Comparison of ENCODE assay signal across 24 cellular contexts in the genomic region with DNA sequence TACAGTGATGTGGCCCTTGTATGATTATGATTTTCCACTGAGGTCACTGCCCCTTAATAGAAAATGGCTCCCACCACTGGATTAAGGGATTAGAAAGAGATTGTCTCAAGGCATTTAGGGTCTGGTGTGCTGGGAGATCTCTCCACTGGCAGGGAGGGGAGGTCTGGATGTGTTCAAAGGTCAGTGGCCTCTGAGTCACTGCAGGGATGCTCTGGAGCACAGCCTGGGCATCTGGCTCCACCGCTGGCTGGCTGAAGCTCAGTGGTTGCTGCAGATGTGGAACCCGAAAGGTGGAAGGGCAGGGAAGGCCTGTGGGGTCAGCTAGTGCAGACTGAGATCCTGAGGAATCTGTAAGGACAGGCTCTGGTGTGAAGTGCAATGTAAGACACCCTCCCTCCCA. TPM values are rescaled to one million over a fixed set of nuclear protein-coding genes. Genes with fewer than 3 reads are reported as not detected.
"Had no signal": no experiment of that assay in that cellular context is flagged by ENCODE, and none has a peak within 500 bp of the region (broad histone marks: within the 10 kb centered on the region; RNA-seq: fewer than 3 reads in every experiment).

No MANE protein-coding gene starts in this region.

- H3K4me3 ChIP-seq: body of pancreas, esophagus muscularis mucosa, lung, transverse colon had no signal

- DNase-seq: activated CD4-positive, alpha-beta memory T cell treated with anti-CD3 and anti-CD28 coated beads for 36 hours; activated CD4-positive, alpha-beta T cell treated with anti-CD3 and anti-CD28 coated beads for 36 hours; activated gamma-delta T cell; activated T-cell treated with anti-CD3 and anti-CD28 coated beads, Interleukin-2, amount 50 U/mL, for 24 hours; amygdala; body of pancreas; caudate nucleus; cortex of kidney; effector CD4-positive, alpha-beta T cell; foreskin keratinocyte; head of caudate nucleus; immature natural killer cell; naive thymus-derived CD8-positive, alpha-beta T cell; retina; stimulated activated CD4-positive, alpha-beta T cell treated with anti-CD3 and anti-CD28 coated beads, Interleukin-4, amount 100 ng/mL, for 24 hours; stimulated activated naive CD4-positive, alpha-beta T cell; transverse colon had no signal

- H3K27ac ChIP-seq: body of pancreas, esophagus muscularis mucosa, foreskin keratinocyte, parathyroid adenoma, transverse colon had no signal

- H3K27me3 ChIP-seq: body of pancreas, transverse colon had no signal

- H3K27ac Mint-ChIP-seq: activated CD4-positive, alpha-beta memory T cell treated with anti-CD3 and anti-CD28 coated beads for 36 hours; activated CD4-positive, alpha-beta T cell treated with anti-CD3 and anti-CD28 coated beads for 36 hours; activated naive CD8-positive, alpha-beta T cell; activated T-cell treated with anti-CD3 and anti-CD28 coated beads, Interleukin-2, amount 50 U/mL, for 24 hours; immature natural killer cell; naive thymus-derived CD8-positive, alpha-beta T cell had no signal

- H3K4me1 ChIP-seq: body of pancreas, foreskin keratinocyte, parathyroid adenoma had no signal

- H3K9me3 Mint-ChIP-seq: activated CD4-positive, alpha-beta memory T cell treated with anti-CD3 and anti-CD28 coated beads for 36 hours; activated T-cell treated with anti-CD3 and anti-CD28 coated beads, Interleukin-2, amount 50 U/mL, for 24 hours; immature natural killer cell; naive thymus-derived CD8-positive, alpha-beta T cell had no signal

- H3K9me3 ChIP-seq: body of pancreas, esophagus muscularis mucosa, transverse colon had no signal

- H3K36me3 Mint-ChIP-seq: activated CD4-positive, alpha-beta memory T cell treated with anti-CD3 and anti-CD28 coated beads for 36 hours; activated naive CD8-positive, alpha-beta T cell; immature natural killer cell; naive thymus-derived CD8-positive, alpha-beta T cell had no signal

- H3K36me3 ChIP-seq: esophagus muscularis mucosa, transverse colon had no signal

- ATAC-seq: activated CD4-positive, alpha-beta T cell treated with anti-CD3 and anti-CD28 coated beads for 36 hours; body of pancreas; foreskin keratinocyte; naive thymus-derived CD8-positive, alpha-beta T cell had no signal

- H3K4me3 Mint-ChIP-seq: activated CD4-positive, alpha-beta memory T cell treated with anti-CD3 and anti-CD28 coated beads for 36 hours; activated CD4-positive, alpha-beta T cell treated with anti-CD3 and anti-CD28 coated beads for 36 hours; activated naive CD8-positive, alpha-beta T cell; activated T-cell treated with anti-CD3 and anti-CD28 coated beads, Interleukin-2, amount 50 U/mL, for 24 hours; immature natural killer cell; naive thymus-derived CD8-positive, alpha-beta T cell had no signal

- H3K4me1 Mint-ChIP-seq: activated CD4-positive, alpha-beta T cell treated with anti-CD3 and anti-CD28 coated beads for 36 hours; immature natural killer cell had no signal

RNA-seq across cellular contexts. Expression of a gene that starts 18.3 kb away (rescaled TPM):
- total RNA-seq: activated CD4-positive, alpha-beta memory T cell treated with anti-CD3 and anti-CD28 coated beads for 36 hours; foreskin keratinocyte; naive thymus-derived CD8-positive, alpha-beta T cell; T-helper 1 cell treated with Interleukin-12 subunit alpha and Interleukin-12 subunit beta and Interleukin-4 antibody, amounts not matched to agents 30 ng/mL and 1 ng/mL, for 36 hours had no signal
- polyA plus RNA-seq: foreskin keratinocyte; immature natural killer cell; naive thymus-derived CD8-positive, alpha-beta T cell had no signal

RNA-seq across cellular contexts. Expression of a gene that starts 24.7 kb away (rescaled TPM):
- total RNA-seq: foreskin keratinocyte had no signal
- polyA plus RNA-seq: foreskin keratinocyte, immature natural killer cell had no signal

RNA-seq across cellular contexts. Expression of a gene that starts 29.1 kb away (rescaled TPM):
- total RNA-seq: activated CD4-positive, alpha-beta memory T cell treated with anti-CD3 and anti-CD28 coated beads for 36 hours; activated CD4-positive, alpha-beta T cell treated with anti-CD3 and anti-CD28 coated beads for 36 hours; body of pancreas; esophagus muscularis mucosa; foreskin keratinocyte; lung; mononuclear cell; naive thymus-derived CD8-positive, alpha-beta T cell; subcutaneous adipose tissue; T-helper 1 cell treated with Interleukin-12 subunit alpha and Interleukin-12 subunit beta and Interleukin-4 antibody, amounts not matched to agents 30 ng/mL and 1 ng/mL, for 36 hours; transverse colon had no signal
- polyA plus RNA-seq: foreskin keratinocyte; immature natural killer cell; naive thymus-derived CD8-positive, alpha-beta T cell had no signal
